In genomic region chr1:180343931-180344406, GRCh38 we compare ENCODE assay signal across 8 cellular contexts.
DNase-seq lines count a peak whose midpoint lies in the region; ATAC-seq and TF ChIP-seq lines count a peak whose summit lies in the region.

No MANE protein-coding gene starts in this region.

- no peak overlapping the region for H2AFZ ChIP-seq in mammary epithelial cell (ENCODE audit: low read depth, low read length)

- no peak overlapping the region for H3K9ac ChIP-seq in mammary epithelial cell (ENCODE audit: insufficient read depth, low read length)

- H3K4me2 ChIP-seq in mammary epithelial cell (ENCODE audit: insufficient read depth, low read depth, low read length): no peak overlapping the region

- peaks cover 5% of the 10 kb centered on the region for H3K4me1 ChIP-seq in mammary epithelial cell (ENCODE audit: insufficient read depth, low read length)

- DNase-seq in DMS53 (lab: John Stamatoyannopoulos, UW) (peak; percentile 75), NCI-H2081 treated with DMSO at 0.1 percent for 48 hours (lab: John Stamatoyannopoulos, UW) (peak; percentile 89), mammary epithelial cell (peak; percentile 47), T-helper 1 cell (no peak), ecto neural progenitor cell (ENCODE audit: low spot score) (no peak)
- no peak for DNase-seq in activated naive CD4-positive, alpha-beta T cell treated with anti-CD3 and anti-CD28 coated beads, Interleukin-2, amount 50 U/mL, for 16 hours

- CTCF ChIA-PET in mammary epithelial cell (lab: Charles Lee; ENCODE audit: low non-redundant PET): no interaction called here

- H3K27ac ChIP-seq in mammary epithelial cell (ENCODE audit: insufficient read depth, low read depth, low read length): no peak overlapping the region

- peak; percentile 81 for ATAC-seq in HG02642 (IDR thresholded peaks at IDR 0.05; ENCODE audit: poor library complexity, unreplicated experiment)
- ATAC-seq in HG03280 (IDR thresholded peaks at IDR 0.05; ENCODE audit: unreplicated experiment): no peak

- intact Hi-C loops in mammary epithelial cell (cut with micrococcal nuclease): no loop called here

- H3K79me2 ChIP-seq in mammary epithelial cell (ENCODE audit: insufficient read depth, low read length): peaks cover 34% of the 10 kb centered on the region

- no peak overlapping the region for H3K4me3 ChIP-seq in mammary epithelial cell (replicated peaks in 1 of 3; ENCODE audit: insufficient read depth in 1 of 3, low read depth in 2 of 3, low read length in 3 of 3)

- no peak for TF ChIP-seq CTCF in mammary epithelial cell (conservative IDR thresholded peaks at IDR 0.05 in 1 of 2, IDR thresholded peaks at IDR 0.05 in 1 of 2; ENCODE audit: extremely low read depth in 1 of 2, insufficient read depth in 1 of 2, low read depth in 1 of 2, low read length in 2 of 2)

- H4K20me1 ChIP-seq in mammary epithelial cell (ENCODE audit: insufficient read depth, low read length): no peaks in the 10 kb centered on the region

- no peaks in the 10 kb centered on the region for H3K9me3 ChIP-seq in mammary epithelial cell (replicated peaks; ENCODE audit: insufficient read depth, low read length)

- dilution Hi-C loops in mammary epithelial cell (cut with HindIII; ENCODE audit: low sequenced_read_pairs): no loop called here

- no peaks in the 10 kb centered on the region for H3K36me3 ChIP-seq in mammary epithelial cell (ENCODE audit: insufficient read depth, low read length)

- H3K27me3 ChIP-seq in mammary epithelial cell (ENCODE audit: insufficient read depth, low read length): no peaks in the 10 kb centered on the region

- BruUV-seq in mammary epithelial cell (replicated peaks; lab: Mats Ljungman, UMichigan): no TSS peak

- in situ Hi-C loops in mammary epithelial cell (cut with MboI; ENCODE audit: low sequenced_read_pairs in 2 of 2): no loop called here

Comparison
In these comparisons a context has a peak if more than half of its experiments do, and no peak if none do; other contexts are left out.
1. DNase-seq: peak in DMS53 (single experiment), NCI-H2081 treated with DMSO at 0.1 percent for 48 hours (single experiment) and mammary epithelial cell (single experiment); none in activated naive CD4-positive, alpha-beta T cell treated with anti-CD3 and anti-CD28 coated beads, Interleukin-2, amount 50 U/mL, for 16 hours (single experiment), T-helper 1 cell (0 of 5) and ecto neural progenitor cell (single experiment).